ENCODE assay signal across 1 cellular context in genomic region chr10:33519130-33519860, GRCh38.
TF ChIP-seq lines count a peak whose summit lies in the region.

No MANE protein-coding gene starts in this region.

TF ChIP-seq in H1, 55 proteins besides CTCF, POLR2A, EP300 and RAD21 (continued from another document):
- TF ChIP-seq SP1 (IDR thresholded peaks at IDR 0.05; ENCODE audit: low read depth, low read length) (peak; percentile 18; the same call in 1 of the 2 replicates), NANOG (IDR thresholded peaks at IDR 0.05; ENCODE audit: insufficient read depth, low read depth, low read length, poor library complexity, severe bottlenecking) (peak; percentile 87), HDAC2 (IDR thresholded peaks at IDR 0.05; ENCODE audit: borderline replicate concordance in 1 of 2, low read depth in 2 of 2, low read length in 2 of 2) (no peak), TEAD4 (IDR thresholded peaks at IDR 0.05; ENCODE audit: low read depth, low read length) (peak; percentile 88), SIX5 (IDR thresholded peaks at IDR 0.05; ENCODE audit: low read depth, low read length) (no peak), E2F6 (IDR thresholded peaks at IDR 0.05) (no peak), TCF12 (IDR thresholded peaks at IDR 0.05; ENCODE audit: low read depth, low read length) (no peak), RBBP5 (IDR thresholded peaks at IDR 0.05; ENCODE audit: borderline replicate concordance, low read depth, low read length) (no peak), CHD7 (IDR thresholded peaks at IDR 0.05; ENCODE audit: insufficient replicate concordance, low read length) (peak; percentile 52)
